1 cellular context compared by ENCODE assay signal in genomic region chr22:19773470-19774040, GRCh38.
A peak's percentile ranks its signal among the peaks of the same experiment; 100 is the strongest.
TF ChIP-seq lines count a peak whose summit lies in the region.

No MANE protein-coding gene starts in this region.

TF ChIP-seq in K562, 482 proteins besides CTCF, POLR2A, EP300 and RAD21 (continues in another document):
- TF ChIP-seq RUNX1 (IDR thresholded peaks at IDR 0.05; ENCODE audit: low read depth), result peak; percentile 51; the same call in 1 of the 2 replicates
- no peak for TF ChIP-seq OTX1 (CRISPR knock-in tag; IDR thresholded peaks at IDR 0.05)
- TF ChIP-seq POLR2H (tag; IDR thresholded peaks at IDR 0.05; ENCODE audit: low read depth), result no peak
- peak; percentile 26; the same call in 1 of the 2 replicates for TF ChIP-seq CHCHD3 (CRISPR knock-in tag; IDR thresholded peaks at IDR 0.05)
- TF ChIP-seq THAP12 (CRISPR knock-in tag; IDR thresholded peaks at IDR 0.05), result peak; percentile 86
- TF ChIP-seq CBX3 (IDR thresholded peaks at IDR 0.05; ENCODE audit: borderline replicate concordance in 1 of 2, low read length in 2 of 2), result peak in 1 of 2 experiments; percentile 75; a peak in 1 of 3 replicates
- TF ChIP-seq HDAC8 (tag; IDR thresholded peaks at IDR 0.05), result 0 out of 2 replicates have a peak, but pooled peaks have one; percentile 20
- 0 out of 4 replicates have a peak, but pooled peaks of 1 of the 2 experiments have one; percentile 61 for TF ChIP-seq UBTF (IDR thresholded peaks at IDR 0.05; ENCODE audit: borderline replicate concordance in 1 of 2, low read depth in 2 of 2, low read length in 2 of 2)
- peak; percentile 45 for TF ChIP-seq SAP30 (IDR thresholded peaks at IDR 0.05; ENCODE audit: borderline replicate concordance, insufficient read depth, low read depth, low read length, poor library complexity, severe bottlenecking)
- peak; percentile 98 for TF ChIP-seq WHSC1 (IDR thresholded peaks at IDR 0.05; ENCODE audit: low read length)
- TF ChIP-seq MAFF (IDR thresholded peaks at IDR 0.05; ENCODE audit: low read length), result no peak
- 0 out of 4 replicates have a peak, but pooled peaks of 1 of the 2 experiments have one; percentile 58 for TF ChIP-seq ZNF639 (CRISPR knock-in tag; conservative IDR thresholded peaks at IDR 0.05 in 1 of 2, IDR thresholded peaks at IDR 0.05 in 1 of 2)
- TF ChIP-seq KDM5B (IDR thresholded peaks at IDR 0.05; ENCODE audit: insufficient replicate concordance, low read depth, low read length), result peak; percentile 7
- TF ChIP-seq PRMT5 (CRISPR knock-in tag; IDR thresholded peaks at IDR 0.05), result 0 out of 2 replicates have a peak, but pooled peaks have one; percentile 73
- no peak for TF ChIP-seq TEAD2 (tag; IDR thresholded peaks at IDR 0.05)
- TF ChIP-seq NEUROD1 (IDR thresholded peaks at IDR 0.05; ENCODE audit: borderline replicate concordance, low read depth, low read length, partially characterized antibody), result peak; percentile 13
- no peak for TF ChIP-seq HOXB6 (CRISPR knock-in tag; IDR thresholded peaks at IDR 0.05; ENCODE audit: borderline replicate concordance)
- TF ChIP-seq, protein P1, sequence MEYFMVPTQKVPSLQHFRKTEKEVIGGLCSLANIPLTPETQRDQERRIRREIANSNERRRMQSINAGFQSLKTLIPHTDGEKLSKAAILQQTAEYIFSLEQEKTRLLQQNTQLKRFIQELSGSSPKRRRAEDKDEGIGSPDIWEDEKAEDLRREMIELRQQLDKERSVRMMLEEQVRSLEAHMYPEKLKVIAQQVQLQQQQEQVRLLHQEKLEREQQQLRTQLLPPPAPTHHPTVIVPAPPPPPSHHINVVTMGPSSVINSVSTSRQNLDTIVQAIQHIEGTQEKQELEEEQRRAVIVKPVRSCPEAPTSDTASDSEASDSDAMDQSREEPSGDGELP (CRISPR knock-in tag; IDR thresholded peaks at IDR 0.05; ENCODE audit: borderline replicate concordance), result no peak
- TF ChIP-seq, protein P2, sequence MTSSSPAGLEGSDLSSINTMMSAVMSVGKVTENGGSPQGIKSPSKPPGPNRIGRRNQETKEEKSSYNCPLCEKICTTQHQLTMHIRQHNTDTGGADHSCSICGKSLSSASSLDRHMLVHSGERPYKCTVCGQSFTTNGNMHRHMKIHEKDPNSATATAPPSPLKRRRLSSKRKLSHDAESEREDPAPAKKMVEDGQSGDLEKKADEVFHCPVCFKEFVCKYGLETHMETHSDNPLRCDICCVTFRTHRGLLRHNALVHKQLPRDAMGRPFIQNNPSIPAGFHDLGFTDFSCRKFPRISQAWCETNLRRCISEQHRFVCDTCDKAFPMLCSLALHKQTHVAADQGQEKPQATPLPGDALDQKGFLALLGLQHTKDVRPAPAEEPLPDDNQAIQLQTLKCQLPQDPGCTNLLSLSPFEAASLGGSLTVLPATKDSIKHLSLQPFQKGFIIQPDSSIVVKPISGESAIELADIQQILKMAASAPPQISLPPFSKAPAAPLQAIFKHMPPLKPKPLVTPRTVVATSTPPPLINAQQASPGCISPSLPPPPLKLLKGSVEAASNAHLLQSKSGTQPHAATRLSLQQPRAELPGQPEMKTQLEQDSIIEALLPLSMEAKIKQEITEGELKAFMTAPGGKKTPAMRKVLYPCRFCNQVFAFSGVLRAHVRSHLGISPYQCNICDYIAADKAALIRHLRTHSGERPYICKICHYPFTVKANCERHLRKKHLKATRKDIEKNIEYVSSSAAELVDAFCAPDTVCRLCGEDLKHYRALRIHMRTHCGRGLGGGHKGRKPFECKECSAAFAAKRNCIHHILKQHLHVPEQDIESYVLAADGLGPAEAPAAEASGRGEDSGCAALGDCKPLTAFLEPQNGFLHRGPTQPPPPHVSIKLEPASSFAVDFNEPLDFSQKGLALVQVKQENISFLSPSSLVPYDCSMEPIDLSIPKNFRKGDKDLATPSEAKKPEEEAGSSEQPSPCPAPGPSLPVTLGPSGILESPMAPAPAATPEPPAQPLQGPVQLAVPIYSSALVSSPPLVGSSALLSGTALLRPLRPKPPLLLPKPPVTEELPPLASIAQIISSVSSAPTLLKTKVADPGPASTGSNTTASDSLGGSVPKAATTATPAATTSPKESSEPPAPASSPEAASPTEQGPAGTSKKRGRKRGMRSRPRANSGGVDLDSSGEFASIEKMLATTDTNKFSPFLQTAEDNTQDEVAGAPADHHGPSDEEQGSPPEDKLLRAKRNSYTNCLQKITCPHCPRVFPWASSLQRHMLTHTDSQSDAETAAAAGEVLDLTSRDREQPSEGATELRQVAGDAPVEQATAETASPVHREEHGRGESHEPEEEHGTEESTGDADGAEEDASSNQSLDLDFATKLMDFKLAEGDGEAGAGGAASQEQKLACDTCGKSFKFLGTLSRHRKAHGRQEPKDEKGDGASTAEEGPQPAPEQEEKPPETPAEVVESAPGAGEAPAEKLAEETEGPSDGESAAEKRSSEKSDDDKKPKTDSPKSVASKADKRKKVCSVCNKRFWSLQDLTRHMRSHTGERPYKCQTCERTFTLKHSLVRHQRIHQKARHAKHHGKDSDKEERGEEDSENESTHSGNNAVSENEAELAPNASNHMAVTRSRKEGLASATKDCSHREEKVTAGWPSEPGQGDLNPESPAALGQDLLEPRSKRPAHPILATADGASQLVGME (CRISPR knock-in tag; IDR thresholded peaks at IDR 0.05), result peak; percentile 27; the same call in 1 of the 2 replicates
- TF ChIP-seq, protein P3, sequence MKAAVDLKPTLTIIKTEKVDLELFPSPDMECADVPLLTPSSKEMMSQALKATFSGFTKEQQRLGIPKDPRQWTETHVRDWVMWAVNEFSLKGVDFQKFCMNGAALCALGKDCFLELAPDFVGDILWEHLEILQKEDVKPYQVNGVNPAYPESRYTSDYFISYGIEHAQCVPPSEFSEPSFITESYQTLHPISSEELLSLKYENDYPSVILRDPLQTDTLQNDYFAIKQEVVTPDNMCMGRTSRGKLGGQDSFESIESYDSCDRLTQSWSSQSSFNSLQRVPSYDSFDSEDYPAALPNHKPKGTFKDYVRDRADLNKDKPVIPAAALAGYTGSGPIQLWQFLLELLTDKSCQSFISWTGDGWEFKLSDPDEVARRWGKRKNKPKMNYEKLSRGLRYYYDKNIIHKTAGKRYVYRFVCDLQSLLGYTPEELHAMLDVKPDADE (conservative IDR thresholded peaks at IDR 0.05; ENCODE audit: control insufficient read depth, low read depth, low read length), result 0 out of 2 replicates have a peak, but pooled peaks have one; percentile 20
- no peak for TF ChIP-seq NR3C1 (CRISPR knock-in tag; IDR thresholded peaks at IDR 0.05)
- peak; percentile 28 for TF ChIP-seq SETDB1 (IDR thresholded peaks at IDR 0.05; ENCODE audit: low read length)
- no peak for TF ChIP-seq PTTG1 (tag; IDR thresholded peaks at IDR 0.05; ENCODE audit: low read depth)
- no peak for TF ChIP-seq KAT7 (CRISPR knock-in tag; IDR thresholded peaks at IDR 0.05; ENCODE audit: borderline replicate concordance)
- TF ChIP-seq ZKSCAN1 (IDR thresholded peaks at IDR 0.05; ENCODE audit: low read depth, low read length), result 0 out of 2 replicates have a peak, but pooled peaks have one; percentile 9
- TF ChIP-seq, protein P4, sequence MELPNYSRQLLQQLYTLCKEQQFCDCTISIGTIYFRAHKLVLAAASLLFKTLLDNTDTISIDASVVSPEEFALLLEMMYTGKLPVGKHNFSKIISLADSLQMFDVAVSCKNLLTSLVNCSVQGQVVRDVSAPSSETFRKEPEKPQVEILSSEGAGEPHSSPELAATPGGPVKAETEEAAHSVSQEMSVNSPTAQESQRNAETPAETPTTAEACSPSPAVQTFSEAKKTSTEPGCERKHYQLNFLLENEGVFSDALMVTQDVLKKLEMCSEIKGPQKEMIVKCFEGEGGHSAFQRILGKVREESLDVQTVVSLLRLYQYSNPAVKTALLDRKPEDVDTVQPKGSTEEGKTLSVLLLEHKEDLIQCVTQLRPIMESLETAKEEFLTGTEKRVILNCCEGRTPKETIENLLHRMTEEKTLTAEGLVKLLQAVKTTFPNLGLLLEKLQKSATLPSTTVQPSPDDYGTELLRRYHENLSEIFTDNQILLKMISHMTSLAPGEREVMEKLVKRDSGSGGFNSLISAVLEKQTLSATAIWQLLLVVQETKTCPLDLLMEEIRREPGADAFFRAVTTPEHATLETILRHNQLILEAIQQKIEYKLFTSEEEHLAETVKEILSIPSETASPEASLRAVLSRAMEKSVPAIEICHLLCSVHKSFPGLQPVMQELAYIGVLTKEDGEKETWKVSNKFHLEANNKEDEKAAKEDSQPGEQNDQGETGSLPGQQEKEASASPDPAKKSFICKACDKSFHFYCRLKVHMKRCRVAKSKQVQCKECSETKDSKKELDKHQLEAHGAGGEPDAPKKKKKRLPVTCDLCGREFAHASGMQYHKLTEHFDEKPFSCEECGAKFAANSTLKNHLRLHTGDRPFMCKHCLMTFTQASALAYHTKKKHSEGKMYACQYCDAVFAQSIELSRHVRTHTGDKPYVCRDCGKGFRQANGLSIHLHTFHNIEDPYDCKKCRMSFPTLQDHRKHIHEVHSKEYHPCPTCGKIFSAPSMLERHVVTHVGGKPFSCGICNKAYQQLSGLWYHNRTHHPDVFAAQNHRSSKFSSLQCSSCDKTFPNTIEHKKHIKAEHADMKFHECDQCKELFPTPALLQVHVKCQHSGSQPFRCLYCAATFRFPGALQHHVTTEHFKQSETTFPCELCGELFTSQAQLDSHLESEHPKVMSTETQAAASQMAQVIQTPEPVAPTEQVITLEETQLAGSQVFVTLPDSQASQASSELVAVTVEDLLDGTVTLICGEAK (IDR thresholded peaks at IDR 0.05), result no peak
- TF ChIP-seq, protein P4 (CRISPR knock-in tag; IDR thresholded peaks at IDR 0.05), result peak; percentile 33
- peak in 1 of 2 experiments; percentile 26 for TF ChIP-seq E2F6 (IDR thresholded peaks at IDR 0.05; ENCODE audit: borderline replicate concordance in 1 of 2, extremely low read depth in 1 of 2, insufficient read depth in 1 of 2, insufficient read length in 1 of 2, low read depth in 1 of 2, low read length in 1 of 2, poor library complexity in 1 of 2, severe bottlenecking in 1 of 2)
